6 cellular contexts compared by ENCODE assay signal in the genomic region with DNA sequence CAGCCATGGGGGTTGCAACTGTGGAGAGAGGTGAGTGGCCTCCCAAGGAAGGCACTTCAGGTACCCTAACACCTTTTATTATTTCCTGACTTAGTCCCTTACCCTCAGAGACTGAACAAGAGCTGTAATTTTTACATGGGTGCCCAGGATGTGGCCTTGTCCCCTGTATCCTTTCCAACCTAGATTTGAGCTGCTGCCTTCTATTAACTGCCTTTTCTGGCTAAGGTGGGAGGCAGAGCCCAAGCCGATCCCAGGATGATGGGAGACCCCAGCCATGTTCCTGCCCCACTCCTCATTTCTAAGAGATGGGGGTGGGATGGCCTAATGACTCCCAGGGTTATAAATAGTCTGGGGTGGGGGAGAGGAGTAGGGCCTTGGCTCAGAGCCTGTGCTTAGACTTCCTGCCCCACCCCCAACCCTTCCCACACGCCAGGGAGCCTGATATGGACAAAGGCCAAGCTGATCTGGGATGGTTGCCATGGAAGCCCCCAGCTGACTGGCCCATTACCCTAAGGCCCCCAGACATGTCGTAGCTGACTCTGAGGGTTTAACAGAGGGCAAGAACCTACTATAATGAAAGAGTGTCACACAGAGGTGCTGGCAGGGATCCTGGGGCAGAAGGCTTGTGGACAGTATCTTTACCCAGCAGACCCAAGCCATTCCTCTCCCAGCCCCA. TPM values are rescaled to one million over a fixed set of nuclear protein-coding genes. Genes with fewer than 3 reads are reported as not detected.
DNase-seq lines count a peak whose midpoint lies in the region; ATAC-seq and TF ChIP-seq lines count a peak whose summit lies in the region.

No MANE protein-coding gene starts in this region.

- in situ Hi-C loops in GM13976 (cut with MboI; ENCODE audit: low sequenced_read_pairs, unreplicated experiment), result loop anchor here (25.0 kb wide), 1 partner anchor 264 kb away; the partner anchor contains the start of gene NICN1

- DNase-seq in NCI-H1092 (lab: John Stamatoyannopoulos, UW), result peak; percentile 75
- no peak for DNase-seq in epithelial cell of esophagus (ENCODE audit: low read depth)
- peak; percentile 19 for DNase-seq in pulmonary artery endothelial cell (ENCODE audit: low read depth, low spot score)
- no peak for DNase-seq in GM13976 (ENCODE audit: low spot score)

- TF ChIP-seq CTCF in epithelial cell of esophagus (IDR thresholded peaks at IDR 0.05; ENCODE audit: insufficient read depth, low read depth, low read length, missing control alignments) (no peak), GM13976 (IDR thresholded peaks at IDR 0.05; ENCODE audit: borderline replicate concordance, control extremely low read depth, extremely low read depth, insufficient read depth, missing control alignments) (no peak)

- ATAC-seq in GM18502 (IDR thresholded peaks at IDR 0.05; ENCODE audit: poor library complexity, unreplicated experiment) (no peak), GM21786 (IDR thresholded peaks at IDR 0.05; ENCODE audit: unreplicated experiment) (no peak)

- peak overlapping the region; percentile 85 for H3K4me3 ChIP-seq in epithelial cell of esophagus (ENCODE audit: low read length)

RNA-seq across cellular contexts. Expression of gene KLHDC8B, which starts 1.9 kb away (rescaled TPM):
- 41.0 and 41.2 TPM in 2 replicates for total RNA-seq in pulmonary artery endothelial cell

RNA-seq across cellular contexts. Expression of gene CCDC71, which starts 7.1 kb away (rescaled TPM):
- 16.1 and 20.1 TPM in 2 replicates for total RNA-seq in pulmonary artery endothelial cell

RNA-seq across cellular contexts. Expression of gene LAMB2, which starts 40.4 kb away (rescaled TPM):
- 470 and 504 TPM in 2 replicates for total RNA-seq in pulmonary artery endothelial cell

RNA-seq across cellular contexts. Expression of gene USP19, which starts 52.6 kb away (rescaled TPM):
- 42.9 and 54.2 TPM in 2 replicates for total RNA-seq in pulmonary artery endothelial cell

Comparison
In these comparisons a context has a peak if more than half of its experiments do, and no peak if none do; other contexts are left out.
1. DNase-seq: peak in NCI-H1092 (single experiment) and pulmonary artery endothelial cell (single experiment); none in epithelial cell of esophagus (single experiment) and GM13976 (single experiment).